Comparison of ENCODE assay signal across 8 cellular contexts in genomic region chr1:35809156-35810095, GRCh38. TPM values are rescaled to one million over a fixed set of nuclear protein-coding genes. Genes with fewer than 3 reads are reported as not detected.
DNase-seq lines count a peak whose midpoint lies in the region; ATAC-seq lines count a peak whose summit lies in the region.

No MANE protein-coding gene starts in this region.

- peaks cover 6% of the 10 kb centered on the region; the same call in 1 of the 2 replicates for H3K4me1 ChIP-seq in iPS-20b (ENCODE audit: insufficient read depth, low read length)
- peaks cover 11 to 37% (median 28%) of the 10 kb centered on the region in 5 donors for H3K4me1 ChIP-seq in subcutaneous abdominal adipose tissue (ENCODE audit: control insufficient read depth in 5 of 5, insufficient read depth in 5 of 5, low read length in 5 of 5)

- peaks cover 26% of the 10 kb centered on the region for H3K4me1 Mint-ChIP-seq in activated T-helper 2 cell treated with anti-CD3 and anti-CD28 coated beads, Interferon-gamma antibody, Interleukin-2, Interleukin-4, amounts not matched to agents 10 μg/mL and 5 μg/mL and 100 μg/mL, durations not matched to agents 14 hours and 24 hours and 36 hours (ENCODE audit: low read depth)

- peak overlapping the region; percentile 71 for H3K4me3 ChIP-seq in iPS-20b (ENCODE audit: low read length)
- H3K4me3 ChIP-seq in subcutaneous abdominal adipose tissue (ENCODE audit: low read depth in 1 of 5, low read length in 5 of 5), result peak overlapping the region; percentile 83 to 90 (median 88)

- intact Hi-C loops in activated T-helper 2 cell treated with anti-CD3 and anti-CD28 coated beads, Interferon-gamma antibody, Interleukin-2, Interleukin-4, amounts not matched to agents 10 μg/mL and 5 μg/mL and 100 μg/mL, durations not matched to agents 14 hours and 24 hours and 36 hours (cut with micrococcal nuclease), result loop anchor here (2.0 kb wide), 1 partner anchor 41 kb away; the partner anchor contains the start of gene CLSPN

- H3K4me3 Mint-ChIP-seq in activated T-helper 2 cell treated with anti-CD3 and anti-CD28 coated beads, Interferon-gamma antibody, Interleukin-2, Interleukin-4, amounts not matched to agents 10 μg/mL and 5 μg/mL and 100 μg/mL, durations not matched to agents 14 hours and 24 hours and 36 hours (ENCODE audit: low read depth), result peak overlapping the region; percentile 87

- ATAC-seq in GM21528 (IDR thresholded peaks at IDR 0.05; ENCODE audit: low FRiP score, unreplicated experiment) (no peak), HG02642 (IDR thresholded peaks at IDR 0.05; ENCODE audit: poor library complexity, unreplicated experiment) (no peak)

- H3K9me3 ChIP-seq in iPS-20b (ENCODE audit: insufficient read depth, low read depth, low read length), result no peaks in the 10 kb centered on the region
- no peaks in the 10 kb centered on the region for H3K9me3 ChIP-seq in subcutaneous abdominal adipose tissue (ENCODE audit: control insufficient read depth in 5 of 5, low read length in 5 of 5)

- peaks cover 2% of the 10 kb centered on the region for H3K36me3 Mint-ChIP-seq in activated T-helper 2 cell treated with anti-CD3 and anti-CD28 coated beads, Interferon-gamma antibody, Interleukin-2, Interleukin-4, amounts not matched to agents 10 μg/mL and 5 μg/mL and 100 μg/mL, durations not matched to agents 14 hours and 24 hours and 36 hours (ENCODE audit: low read depth)

- no peak overlapping the region for H3K27ac ChIP-seq in iPS-20b (ENCODE audit: low read length)
- H3K27ac ChIP-seq in subcutaneous abdominal adipose tissue (ENCODE audit: low read depth, low read length), result peak overlapping the region; percentile 82

- H3K27me3 Mint-ChIP-seq in activated T-helper 2 cell treated with anti-CD3 and anti-CD28 coated beads, Interferon-gamma antibody, Interleukin-2, Interleukin-4, amounts not matched to agents 10 μg/mL and 5 μg/mL and 100 μg/mL, durations not matched to agents 14 hours and 24 hours and 36 hours (ENCODE audit: low read depth), result no peaks in the 10 kb centered on the region

- H3K9ac ChIP-seq in iPS-20b (ENCODE audit: low read depth, low read length), result peak overlapping the region; percentile 64; the same call in 1 of the 2 replicates
- peak overlapping the region; percentile 74 to 96 (median 89) for H3K9ac ChIP-seq in subcutaneous abdominal adipose tissue (ENCODE audit: low read length in 5 of 5)

- H3K27me3 ChIP-seq in iPS-20b (ENCODE audit: insufficient read depth, low read length) (peaks cover 8% of the 10 kb centered on the region; the same call in 1 of the 2 replicates), subcutaneous abdominal adipose tissue (ENCODE audit: control insufficient read depth in 5 of 5, insufficient read depth in 4 of 5, low read length in 5 of 5) (no peaks in the 10 kb centered on the region)

- peak overlapping the region; percentile 80 for H3K27ac Mint-ChIP-seq in activated T-helper 2 cell treated with anti-CD3 and anti-CD28 coated beads, Interferon-gamma antibody, Interleukin-2, Interleukin-4, amounts not matched to agents 10 μg/mL and 5 μg/mL and 100 μg/mL, durations not matched to agents 14 hours and 24 hours and 36 hours

- peak; percentile 83 for DNase-seq in NCI-H510A treated with DMSO at 0.1 percent for 48 hours (lab: John Stamatoyannopoulos, UW)
- no peak for DNase-seq in NCI-H510A (lab: John Stamatoyannopoulos, UW)
- no peak for DNase-seq in activated T-helper 2 cell treated with anti-CD3 and anti-CD28 coated beads, Interferon-gamma antibody, Interleukin-2, Interleukin-4, amounts not matched to agents 10 μg/mL and 5 μg/mL and 100 μg/mL, durations not matched to agents 14 hours and 24 hours and 36 hours (ENCODE audit: low spot score)
- no peak for DNase-seq in NCI-H2196 (lab: John Stamatoyannopoulos, UW; ENCODE audit: unreplicated experiment)

- H3K36me3 ChIP-seq in iPS-20b (ENCODE audit: insufficient read depth, low read depth, low read length) (no peaks in the 10 kb centered on the region), subcutaneous abdominal adipose tissue (ENCODE audit: control insufficient read depth in 5 of 5, insufficient read depth in 5 of 5, low read length in 5 of 5) (no peaks in the 10 kb centered on the region)

- H3K9me3 Mint-ChIP-seq in activated T-helper 2 cell treated with anti-CD3 and anti-CD28 coated beads, Interferon-gamma antibody, Interleukin-2, Interleukin-4, amounts not matched to agents 10 μg/mL and 5 μg/mL and 100 μg/mL, durations not matched to agents 14 hours and 24 hours and 36 hours, result no peaks in the 10 kb centered on the region

RNA-seq across cellular contexts. Expression of gene AGO4, which starts 1.6 kb away (rescaled TPM):
- total RNA-seq in activated T-helper 2 cell treated with anti-CD3 and anti-CD28 coated beads, Interferon-gamma antibody, Interleukin-2, Interleukin-4, amounts not matched to agents 10 μg/mL and 5 μg/mL and 100 μg/mL, durations not matched to agents 14 hours and 24 hours and 36 hours, result 9.2 and 10.0 TPM in 2 replicates

RNA-seq across cellular contexts. Expression of gene CLSPN, which starts 39.6 kb away (rescaled TPM):
- total RNA-seq in activated T-helper 2 cell treated with anti-CD3 and anti-CD28 coated beads, Interferon-gamma antibody, Interleukin-2, Interleukin-4, amounts not matched to agents 10 μg/mL and 5 μg/mL and 100 μg/mL, durations not matched to agents 14 hours and 24 hours and 36 hours, result 55.2 and 55.8 TPM in 2 replicates
